ENCODE assay signal across 1 cellular context in the genomic region with DNA sequence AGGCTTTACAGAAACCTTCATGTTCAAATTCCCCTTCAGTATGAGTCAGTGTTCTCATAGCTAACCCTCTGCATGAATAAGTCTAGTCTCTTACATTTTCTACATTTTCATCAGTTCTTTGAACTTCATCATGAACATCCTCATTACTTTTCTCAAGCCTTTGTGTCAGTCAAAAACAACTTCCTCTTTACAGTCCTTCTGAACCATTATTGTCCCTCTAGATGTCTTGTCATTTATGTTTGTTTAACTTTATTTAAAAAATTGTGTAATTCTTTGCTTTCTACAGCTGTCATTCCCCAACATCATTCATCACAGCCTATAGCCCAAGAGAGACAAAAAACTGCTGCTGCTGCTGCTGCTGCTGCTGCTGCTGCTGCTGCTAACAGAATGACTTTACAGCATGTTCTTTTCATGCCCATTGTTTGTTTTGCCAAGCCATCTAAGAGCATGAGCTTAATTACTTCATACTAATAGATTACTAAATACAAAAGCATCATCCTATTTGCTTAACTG.
TF ChIP-seq lines count a peak whose summit lies in the region.

No MANE protein-coding gene starts in this region.

TF ChIP-seq in IMR-90, 13 proteins besides CTCF, POLR2A, EP300 and RAD21:
- no peak for TF ChIP-seq FOS (IDR thresholded peaks at IDR 0.05; ENCODE audit: low read depth, low read length)
- no peak for TF ChIP-seq CHD1 (IDR thresholded peaks at IDR 0.05; ENCODE audit: low read depth, low read length)
- TF ChIP-seq RFX5 (IDR thresholded peaks at IDR 0.05; ENCODE audit: low read depth, low read length): no peak
- TF ChIP-seq MAFK (IDR thresholded peaks at IDR 0.05; ENCODE audit: low read depth, low read length): no peak
- no peak for TF ChIP-seq RCOR1 (IDR thresholded peaks at IDR 0.05; ENCODE audit: insufficient replicate concordance, low read length)
- TF ChIP-seq MXI1 (IDR thresholded peaks at IDR 0.05; ENCODE audit: borderline replicate concordance, low read depth, low read length): no peak
- no peak for TF ChIP-seq NFE2L2 (IDR thresholded peaks at IDR 0.05; ENCODE audit: low read depth, low read length)
- TF ChIP-seq, protein P1, sequence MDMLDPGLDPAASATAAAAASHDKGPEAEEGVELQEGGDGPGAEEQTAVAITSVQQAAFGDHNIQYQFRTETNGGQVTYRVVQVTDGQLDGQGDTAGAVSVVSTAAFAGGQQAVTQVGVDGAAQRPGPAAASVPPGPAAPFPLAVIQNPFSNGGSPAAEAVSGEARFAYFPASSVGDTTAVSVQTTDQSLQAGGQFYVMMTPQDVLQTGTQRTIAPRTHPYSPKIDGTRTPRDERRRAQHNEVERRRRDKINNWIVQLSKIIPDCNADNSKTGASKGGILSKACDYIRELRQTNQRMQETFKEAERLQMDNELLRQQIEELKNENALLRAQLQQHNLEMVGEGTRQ (IDR thresholded peaks at IDR 0.05; ENCODE audit: low read depth, low read length): no peak
- no peak for TF ChIP-seq SMC3 (IDR thresholded peaks at IDR 0.05; ENCODE audit: low read depth, low read length)
- TF ChIP-seq CEBPB (IDR thresholded peaks at IDR 0.05; ENCODE audit: low read depth, low read length): no peak
- TF ChIP-seq, protein P2, sequence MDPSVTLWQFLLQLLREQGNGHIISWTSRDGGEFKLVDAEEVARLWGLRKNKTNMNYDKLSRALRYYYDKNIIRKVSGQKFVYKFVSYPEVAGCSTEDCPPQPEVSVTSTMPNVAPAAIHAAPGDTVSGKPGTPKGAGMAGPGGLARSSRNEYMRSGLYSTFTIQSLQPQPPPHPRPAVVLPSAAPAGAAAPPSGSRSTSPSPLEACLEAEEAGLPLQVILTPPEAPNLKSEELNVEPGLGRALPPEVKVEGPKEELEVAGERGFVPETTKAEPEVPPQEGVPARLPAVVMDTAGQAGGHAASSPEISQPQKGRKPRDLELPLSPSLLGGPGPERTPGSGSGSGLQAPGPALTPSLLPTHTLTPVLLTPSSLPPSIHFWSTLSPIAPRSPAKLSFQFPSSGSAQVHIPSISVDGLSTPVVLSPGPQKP (IDR thresholded peaks at IDR 0.05; ENCODE audit: borderline replicate concordance, low read depth, low read length): no peak
- no peak for TF ChIP-seq MAZ (IDR thresholded peaks at IDR 0.05; ENCODE audit: borderline replicate concordance, low read depth, low read length)
- no peak for TF ChIP-seq BHLHE40 (IDR thresholded peaks at IDR 0.05; ENCODE audit: low read depth, low read length)
